In the genomic region with DNA sequence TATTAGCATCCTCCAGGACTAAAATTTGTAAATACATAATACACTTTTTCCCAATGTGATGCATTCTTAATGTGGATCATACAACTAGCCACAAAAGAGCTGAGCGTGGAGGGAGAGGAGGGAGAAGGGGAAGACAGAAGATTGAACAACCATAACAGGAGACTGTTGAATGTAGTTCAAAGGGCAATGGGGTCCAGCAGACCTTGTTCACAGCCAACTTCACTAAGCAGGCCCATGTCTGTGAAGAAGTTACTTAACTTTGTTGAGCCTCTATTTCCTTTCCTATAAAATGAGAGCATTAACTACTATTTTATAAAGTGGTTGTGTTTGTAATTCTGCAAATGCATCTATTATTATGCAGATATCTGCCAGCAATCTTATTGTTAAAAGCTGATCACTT, we compare ENCODE assay signal across 12 cellular contexts. TPM values are rescaled to one million over a fixed set of nuclear protein-coding genes. Genes with fewer than 3 reads are reported as not detected.
DNase-seq lines count a peak whose midpoint lies in the region; TF ChIP-seq lines count a peak whose summit lies in the region.
"Had no signal": no experiment of that assay in that cellular context is flagged by ENCODE, and none has a peak within 500 bp of the region (broad histone marks: within the 10 kb centered on the region; RNA-seq: fewer than 3 reads in every experiment).

No MANE protein-coding gene starts in this region.

- 85 to 95% (median 88%) methylated on average over 1 of the region's 1 CpG for WGBS in adrenal gland, 4 donors
- 67 to 83% methylated on average over 1 of the region's 1 CpG for WGBS in transverse colon (ENCODE audit: low coverage in 1 of 2), 2 donors
- 90% methylated on average over 1 of the region's 1 CpG for WGBS in smooth muscle cell (ENCODE audit: low lambda C conversion rate)

- H3K27me3 ChIP-seq in adrenal gland = no peaks in the 10 kb centered on the region
- H3K27me3 ChIP-seq in mucosa of rectum (ENCODE audit: control insufficient read depth in 2 of 2, insufficient read depth in 2 of 2, low read length in 2 of 2) = no peaks in the 10 kb centered on the region
- no peaks in the 10 kb centered on the region for H3K27me3 ChIP-seq in transverse colon
- H3K27me3 ChIP-seq in smooth muscle cell (ENCODE audit: low read depth) = no peaks in the 10 kb centered on the region
- H3K27me3 ChIP-seq: BE2C had no signal

- no peaks in the 10 kb centered on the region for H3K27me3 Mint-ChIP-seq in CD14-positive monocyte (ENCODE audit: low read depth in 3 of 3)
- H3K27me3 Mint-ChIP-seq: CD8-positive, alpha-beta memory T cell had no signal

- H4K20me1 ChIP-seq in smooth muscle cell (ENCODE audit: low read depth) = no peaks in the 10 kb centered on the region

- H2AFZ ChIP-seq in smooth muscle cell (ENCODE audit: low read depth) = no peak overlapping the region

- H3K79me2 ChIP-seq in smooth muscle cell (ENCODE audit: low read depth) = no peaks in the 10 kb centered on the region

- no peak overlapping the region for H3K4me2 ChIP-seq in smooth muscle cell
- H3K4me2 ChIP-seq: A549 had no signal

- H3K36me3 Mint-ChIP-seq in CD14-positive monocyte = peaks cover 12 to 28% of the 10 kb centered on the region in 2 donors

- intact Hi-C loops in CD14-positive monocyte (cut with micrococcal nuclease) (no loop called here), adrenal gland (cut with DNase I) (no loop called here), transverse colon (cut with DNase I; ENCODE audit: low total_unique reads) (no loop called here)

- TF ChIP-seq CTCF in CD14-positive monocyte (IDR thresholded peaks at IDR 0.05) (no peak), adrenal gland (IDR thresholded peaks at IDR 0.05) (no peak), transverse colon (IDR thresholded peaks at IDR 0.05) (no peak), smooth muscle cell (IDR thresholded peaks at IDR 0.05; ENCODE audit: borderline replicate concordance, insufficient read depth, poor library complexity, severe bottlenecking) (no peak)

- H3K4me3 Mint-ChIP-seq in CD14-positive monocyte = no peak overlapping the region
- H3K4me3 Mint-ChIP-seq: CD8-positive, alpha-beta memory T cell had no signal

- DNase-seq in CD14-positive monocyte (ENCODE audit: low spot score) (no peak), adrenal gland (no peak), transverse colon (no peak), smooth muscle cell (lab: John Stamatoyannopoulos, UW; ENCODE audit: unreplicated experiment) (no peak), dermis blood vessel endothelial cell (no peak)
- DNase-seq: BE2C; Caco-2; CD8-positive, alpha-beta memory T cell; DMS53; H7 had no signal

- H3K4me1 ChIP-seq in adrenal gland (replicated peaks in 1 of 2) (peaks cover 37 to 72% of the 10 kb centered on the region in 2 donors), mucosa of rectum (ENCODE audit: control insufficient read depth in 2 of 2, insufficient read depth in 2 of 2, low read length in 2 of 2) (peaks cover 19 to 49% of the 10 kb centered on the region in 2 donors), transverse colon (peaks cover 4 to 69% (median 21%) of the 10 kb centered on the region in 4 donors), smooth muscle cell (ENCODE audit: low read depth) (no peaks in the 10 kb centered on the region)

- H3K9me3 Mint-ChIP-seq in CD14-positive monocyte = peaks cover 0 to 4% (median 0%) of the 10 kb centered on the region in 7 donors
- H3K9me3 Mint-ChIP-seq: CD8-positive, alpha-beta memory T cell had no signal

- H3K27ac Mint-ChIP-seq in CD14-positive monocyte = peak overlapping the region in 6 of 7 donors; percentile 51 to 99 (median 78)

- H3K36me3 ChIP-seq in adrenal gland (replicated peaks in 1 of 2) (no peaks in the 10 kb centered on the region), mucosa of rectum (ENCODE audit: control insufficient read depth in 2 of 2, insufficient read depth in 2 of 2, low read length in 2 of 2) (no peaks in the 10 kb centered on the region), transverse colon (no peaks in the 10 kb centered on the region), smooth muscle cell (ENCODE audit: low read depth) (no peaks in the 10 kb centered on the region)
- H3K36me3 ChIP-seq: BE2C had no signal

- no peak for TF ChIP-seq EP300 in transverse colon (IDR thresholded peaks at IDR 0.05; ENCODE audit: low read depth)

- in situ Hi-C loops in transverse colon (cut with MboI; ENCODE audit: low pct_ligation_motif_present in 1 of 4, low pct_unique_long_range_greater_than_20kb in 1 of 4, low sequenced_read_pairs in 3 of 4) = no loop called here

- H3F3A ChIP-seq in smooth muscle cell (ENCODE audit: low read depth) = no peaks in the 10 kb centered on the region

- H3K9me3 ChIP-seq in adrenal gland (replicated peaks in 1 of 3) = no peaks in the 10 kb centered on the region
- H3K9me3 ChIP-seq in mucosa of rectum (ENCODE audit: control insufficient read depth in 2 of 2, low read length in 2 of 2) = no peaks in the 10 kb centered on the region
- no peaks in the 10 kb centered on the region for H3K9me3 ChIP-seq in transverse colon
- no peaks in the 10 kb centered on the region for H3K9me3 ChIP-seq in smooth muscle cell (replicated peaks; ENCODE audit: low read depth)
- H3K9me3 ChIP-seq: A549, BE2C, Caco-2 had no signal

- TF ChIP-seq POLR2A in adrenal gland (IDR thresholded peaks at IDR 0.05) (no peak), transverse colon (IDR thresholded peaks at IDR 0.05) (no peak)

- H3K9ac ChIP-seq in mucosa of rectum (ENCODE audit: low read depth in 1 of 2, low read length in 2 of 2) (no peak overlapping the region), smooth muscle cell (ENCODE audit: low read depth) (no peak overlapping the region)

- H3K27ac ChIP-seq in adrenal gland = peak overlapping the region in 3 of 5 donors; percentile 54 to 86 (median 70)
- H3K27ac ChIP-seq in mucosa of rectum (ENCODE audit: low read depth in 2 of 2, low read length in 2 of 2) = peak overlapping the region; percentile 20 to 67
- H3K27ac ChIP-seq in transverse colon = peak overlapping the region; percentile 57 to 75 (median 70)
- no peak overlapping the region for H3K27ac ChIP-seq in smooth muscle cell (ENCODE audit: low read depth)
- H3K27ac ChIP-seq: A549 had no signal

- peaks cover 64% of the 10 kb centered on the region for H3K4me1 Mint-ChIP-seq in CD14-positive monocyte

- H3K4me3 ChIP-seq in adrenal gland (no peak overlapping the region), mucosa of rectum (ENCODE audit: low read length in 2 of 2) (no peak overlapping the region), transverse colon (no peak overlapping the region), smooth muscle cell (no peak overlapping the region)
- H3K4me3 ChIP-seq: A549 had no signal

RNA-seq across cellular contexts. Expression of a gene that starts 13.3 kb away (rescaled TPM):
- 10 to 100 TPM; 20.7 to 23.9 TPM for polyA plus RNA-seq in CD14-positive monocyte
- 10 to 100 TPM; 24.2 to 55.3 (median 40.6) TPM for total RNA-seq in adrenal gland
- 10 to 100 TPM in 1 of 3 donors, 1 to 10 TPM in 2; 5.8 to 38.5 (median 6.4) TPM for polyA plus RNA-seq in adrenal gland
- 10 to 100 TPM in 3 of 4 donors, 1 to 10 TPM in 1; 2.4 to 88.3 (median 29.3) TPM for total RNA-seq in transverse colon
- total RNA-seq in smooth muscle cell = 4.6 and 5.3 TPM in 2 replicates
- polyA plus RNA-seq in smooth muscle cell = 1.9 and 3.6 TPM in 2 replicates
- 5.4 and 14.4 TPM in 2 replicates for total RNA-seq in dermis blood vessel endothelial cell

RNA-seq across cellular contexts. Expression of a gene that starts 53.0 kb away (rescaled TPM):
- 1 to 10 TPM; 2.6 to 3.3 TPM for polyA plus RNA-seq in CD14-positive monocyte
- total RNA-seq in adrenal gland = 10 to 100 TPM in 2 of 8 donors, 1 to 10 TPM in 6; 3.1 to 15.5 (median 6.5) TPM
- polyA plus RNA-seq in adrenal gland = 1 to 10 TPM; 1.4 to 6.9 (median 1.6) TPM
- 10 to 100 TPM in 3 of 4 donors, 1 to 10 TPM in 1; 4.1 to 23.3 (median 13.2) TPM for total RNA-seq in transverse colon
- total RNA-seq in smooth muscle cell = 20.3 and 32.1 TPM in 2 replicates
- polyA plus RNA-seq in smooth muscle cell = 6.3 and 10.9 TPM in 2 replicates
- 34.0 and 55.3 TPM in 2 replicates for total RNA-seq in dermis blood vessel endothelial cell
